1 cellular context compared by ENCODE assay signal in genomic region chr3:50298836-50299637, GRCh38.
TF ChIP-seq lines count a peak whose summit lies in the region.

Gene HYAL3 (minus strand): TSS chr3:50299405. CDS start chr3:50295602, 3,803 bp downstream.
A gene with protein sequence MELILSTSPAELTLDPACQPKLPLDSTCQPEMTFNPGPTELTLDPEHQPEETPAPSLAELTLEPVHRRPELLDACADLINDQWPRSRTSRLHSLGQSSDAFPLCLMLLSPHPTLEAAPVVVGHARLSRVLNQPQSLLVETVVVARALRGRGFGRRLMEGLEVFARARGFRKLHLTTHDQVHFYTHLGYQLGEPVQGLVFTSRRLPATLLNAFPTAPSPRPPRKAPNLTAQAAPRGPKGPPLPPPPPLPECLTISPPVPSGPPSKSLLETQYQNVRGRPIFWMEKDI (minus strand): TSS chr3:50299405. CDS start chr3:50297463, 1,942 bp downstream.

TF ChIP-seq in H1, 55 proteins besides CTCF, POLR2A, EP300 and RAD21 (continued from another document):
- TF ChIP-seq SP4 (IDR thresholded peaks at IDR 0.05; ENCODE audit: low read length) (peak; percentile 88), RFX5 (IDR thresholded peaks at IDR 0.05; ENCODE audit: borderline replicate concordance, low read depth, low read length) (no peak), NANOG (IDR thresholded peaks at IDR 0.05; ENCODE audit: insufficient read depth, low read depth, low read length, poor library complexity, severe bottlenecking) (no peak), RBBP5 (IDR thresholded peaks at IDR 0.05; ENCODE audit: borderline replicate concordance, low read depth, low read length) (no peak; the same call in 1 of the 2 replicates), USF2 (IDR thresholded peaks at IDR 0.05; ENCODE audit: low read length) (no peak), SAP30 (IDR thresholded peaks at IDR 0.05; ENCODE audit: insufficient read depth, insufficient replicate concordance, low read length) (no peak), BRCA1 (IDR thresholded peaks at IDR 0.05; ENCODE audit: low read depth, low read length) (no peak), KDM1A (IDR thresholded peaks at IDR 0.05; ENCODE audit: borderline replicate concordance, low read length) (peak; percentile 60; the same call in 1 of the 2 replicates), EGR1 (IDR thresholded peaks at IDR 0.05; ENCODE audit: borderline replicate concordance, low read depth, low read length) (no peak), CEBPB (IDR thresholded peaks at IDR 0.05; ENCODE audit: low read depth, low read length) (peak; percentile 13; the same call in 1 of the 2 replicates), HDAC2 (IDR thresholded peaks at IDR 0.05; ENCODE audit: borderline replicate concordance in 1 of 2, low read depth in 2 of 2, low read length in 2 of 2) (peak; percentile 91 to 95; a peak in 2 of 4 replicates), CTBP2 (IDR thresholded peaks at IDR 0.05; ENCODE audit: borderline replicate concordance, insufficient read depth, insufficient read length, low read length) (no peak), JUND (IDR thresholded peaks at IDR 0.05; ENCODE audit: low read length) (no peak), TEAD4 (IDR thresholded peaks at IDR 0.05; ENCODE audit: low read depth, low read length) (no peak), SP2 (IDR thresholded peaks at IDR 0.05; ENCODE audit: low read length) (no peak), KDM5A (IDR thresholded peaks at IDR 0.05; ENCODE audit: low read length) (no peak), CBX8 (IDR thresholded peaks at IDR 0.05; ENCODE audit: borderline replicate concordance, low read depth, low read length) (no peak), GABPA (IDR thresholded peaks at IDR 0.05; ENCODE audit: borderline replicate concordance, insufficient read depth, low read length) (no peak), FOSL1 (IDR thresholded peaks at IDR 0.05; ENCODE audit: insufficient read depth, low read depth, low read length) (no peak), TCF12 (IDR thresholded peaks at IDR 0.05; ENCODE audit: low read depth, low read length) (no peak), SIN3A (conservative IDR thresholded peaks at IDR 0.05 in 1 of 2, IDR thresholded peaks at IDR 0.05 in 1 of 2; ENCODE audit: low read depth in 1 of 2, low read length in 2 of 2) (peak in 1 of 2 experiments; percentile 89; a peak in 2 of 4 replicates), RXRA (IDR thresholded peaks at IDR 0.05; ENCODE audit: insufficient read depth, low read depth, low read length) (no peak), SIX5 (IDR thresholded peaks at IDR 0.05; ENCODE audit: low read depth, low read length) (no peak), SP1 (IDR thresholded peaks at IDR 0.05; ENCODE audit: low read depth, low read length) (peak; percentile 37; the same call in 1 of the 2 replicates), SRF (IDR thresholded peaks at IDR 0.05; ENCODE audit: low read depth, low read length) (no peak), BACH1 (IDR thresholded peaks at IDR 0.05; ENCODE audit: low read length) (peak; percentile 53; the same call in 1 of the 2 replicates), CBX5 (IDR thresholded peaks at IDR 0.05; ENCODE audit: low read depth, low read length) (no peak), MAFK (IDR thresholded peaks at IDR 0.05; ENCODE audit: low read depth, low read length) (no peak), CHD2 (IDR thresholded peaks at IDR 0.05; ENCODE audit: low read length) (no peak), NRF1 (IDR thresholded peaks at IDR 0.05; ENCODE audit: low read depth, low read length) (no peak), YY1 (IDR thresholded peaks at IDR 0.05; ENCODE audit: low read depth, low read length) (no peak), TAF1 (IDR thresholded peaks at IDR 0.05; ENCODE audit: low read depth, low read length) (peak; percentile 59; the same call in 1 of the 2 replicates), ATF2 (IDR thresholded peaks at IDR 0.05; ENCODE audit: low read length) (0 out of 2 replicates have a peak, but pooled peaks have one; percentile 24), ASH2L (IDR thresholded peaks at IDR 0.05; ENCODE audit: low read length) (peak; percentile 98), BCL11A (IDR thresholded peaks at IDR 0.05; ENCODE audit: low read depth in 2 of 2, low read length in 2 of 2) (no peak), RNF2 (IDR thresholded peaks at IDR 0.05; ENCODE audit: borderline replicate concordance, low read depth, low read length, missing control alignments, poor library complexity, severe bottlenecking) (no peak), SIRT6 (IDR thresholded peaks at IDR 0.05; ENCODE audit: low read length) (no peak), GTF2F1 (IDR thresholded peaks at IDR 0.05; ENCODE audit: borderline replicate concordance, low read depth, low read length) (no peak), CHD1 (IDR thresholded peaks at IDR 0.05; ENCODE audit: low read depth, low read length) (no peak), EZH2 (IDR thresholded peaks at IDR 0.05; ENCODE audit: low read depth, low read length, severe bottlenecking) (no peak), POLR2AphosphoS5 (IDR thresholded peaks at IDR 0.05; ENCODE audit: low read depth, low read length) (peak; percentile 53; the same call in 1 of the 2 replicates), CREB1 (IDR thresholded peaks at IDR 0.05) (peak; percentile 93), TBP (IDR thresholded peaks at IDR 0.05; ENCODE audit: low read depth, low read length) (peak; percentile 7; the same call in 1 of the 2 replicates), SUZ12 (IDR thresholded peaks at IDR 0.05; ENCODE audit: low read length) (no peak), CHD7 (IDR thresholded peaks at IDR 0.05; ENCODE audit: insufficient replicate concordance, low read length) (no peak), PHF8 (conservative IDR thresholded peaks at IDR 0.05; ENCODE audit: low read depth, low read length) (0 out of 2 replicates have a peak, but pooled peaks have one; percentile 64), TAF7 (optimal IDR thresholded peaks at IDR 0.05; ENCODE audit: borderline replicate concordance, low read depth, low read length) (no peak)
- TF ChIP-seq, protein P1, sequence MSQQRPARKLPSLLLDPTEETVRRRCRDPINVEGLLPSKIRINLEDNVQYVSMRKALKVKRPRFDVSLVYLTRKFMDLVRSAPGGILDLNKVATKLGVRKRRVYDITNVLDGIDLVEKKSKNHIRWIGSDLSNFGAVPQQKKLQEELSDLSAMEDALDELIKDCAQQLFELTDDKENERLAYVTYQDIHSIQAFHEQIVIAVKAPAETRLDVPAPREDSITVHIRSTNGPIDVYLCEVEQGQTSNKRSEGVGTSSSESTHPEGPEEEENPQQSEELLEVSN (IDR thresholded peaks at IDR 0.05): no peak; the same call in 1 of the 2 replicates
TF ChIP-seq in H1: peak in this region for 16.
